In genomic region chr18:50819027-50819726, GRCh38 we compare ENCODE assay signal across 9 cellular contexts. TPM values are rescaled to one million over a fixed set of nuclear protein-coding genes. Genes with fewer than 3 reads are reported as not detected.
DNase-seq lines count a peak whose midpoint lies in the region; ATAC-seq and TF ChIP-seq lines count a peak whose summit lies in the region.
"Had no signal": no experiment of that assay in that cellular context is flagged by ENCODE, and none has a peak within 500 bp of the region (broad histone marks: within the 10 kb centered on the region; RNA-seq: fewer than 3 reads in every experiment).

No MANE protein-coding gene starts in this region.

- DNase-seq in GM12864 (ENCODE audit: low read depth), result no peak
- peak; percentile 70 for DNase-seq in NCI-H748 (lab: John Stamatoyannopoulos, UW; ENCODE audit: unreplicated experiment)
- peak; percentile 39 for DNase-seq in endothelial cell (ENCODE audit: low spot score)
- no peak for DNase-seq in T-helper 9 cell
- DNase-seq in GM19240 (ENCODE audit: insufficient read length, low spot score), result no peak

- H3K27ac ChIP-seq in mucosa of rectum (ENCODE audit: low read depth in 2 of 2, low read length in 2 of 2), result no peak overlapping the region

- peaks cover 7 to 20% of the 10 kb centered on the region in 2 donors for H3K4me1 ChIP-seq in mucosa of rectum (ENCODE audit: control insufficient read depth in 2 of 2, insufficient read depth in 2 of 2, low read length in 2 of 2)

- H3K4me3 Mint-ChIP-seq in endothelial cell (ENCODE audit: unreplicated experiment), result no peak overlapping the region
- H3K4me3 Mint-ChIP-seq: T-cell had no signal

- no peaks in the 10 kb centered on the region for H3K27me3 Mint-ChIP-seq in endothelial cell (ENCODE audit: unreplicated experiment)

- H3K36me3 ChIP-seq in mucosa of rectum (ENCODE audit: control insufficient read depth in 2 of 2, insufficient read depth in 2 of 2, low read length in 2 of 2), result no peaks in the 10 kb centered on the region

- TF ChIP-seq CTCF in GM12864 (IDR thresholded peaks at IDR 0.05; ENCODE audit: low read depth, low read length, missing control alignments) (peak; percentile 16), endothelial cell (IDR thresholded peaks at IDR 0.05; ENCODE audit: unreplicated experiment) (no peak)

- peaks cover 6% of the 10 kb centered on the region for H3K4me1 Mint-ChIP-seq in endothelial cell (ENCODE audit: unreplicated experiment)
- H3K4me1 Mint-ChIP-seq: T-cell had no signal

- H3K36me3 Mint-ChIP-seq in endothelial cell (ENCODE audit: low read depth, unreplicated experiment), result no peaks in the 10 kb centered on the region
- H3K36me3 Mint-ChIP-seq: T-cell had no signal

- H3K9me3 Mint-ChIP-seq in endothelial cell (ENCODE audit: unreplicated experiment), result no peaks in the 10 kb centered on the region
- H3K9me3 Mint-ChIP-seq: T-cell had no signal

- H3K9ac ChIP-seq in mucosa of rectum (ENCODE audit: low read depth in 1 of 2, low read length in 2 of 2), result peak overlapping the region in 1 of 2 donors; percentile 26

- H3K9me3 ChIP-seq in mucosa of rectum (ENCODE audit: control insufficient read depth in 2 of 2, low read length in 2 of 2), result no peaks in the 10 kb centered on the region

- no peak for ATAC-seq in GM21528 (IDR thresholded peaks at IDR 0.05; ENCODE audit: low FRiP score, unreplicated experiment)
- ATAC-seq in HG03045 (IDR thresholded peaks at IDR 0.05; ENCODE audit: unreplicated experiment), result no peak

- H3K4me3 ChIP-seq in GM12864 (ENCODE audit: low read depth, low read length), result peak overlapping the region; percentile 22; the same call in 1 of the 2 replicates
- peak overlapping the region; percentile 74 to 75 for H3K4me3 ChIP-seq in mucosa of rectum (ENCODE audit: low read length in 2 of 2)

- no peak overlapping the region for H3K27ac Mint-ChIP-seq in endothelial cell (ENCODE audit: unreplicated experiment)
- H3K27ac Mint-ChIP-seq: T-cell had no signal

- H3K27me3 ChIP-seq in mucosa of rectum (ENCODE audit: control insufficient read depth in 2 of 2, insufficient read depth in 2 of 2, low read length in 2 of 2), result no peaks in the 10 kb centered on the region

RNA-seq across cellular contexts. Expression of gene MRO, which starts 0.6 kb away (rescaled TPM):
- 0.23 TPM for total RNA-seq in endothelial cell (ENCODE audit: unreplicated experiment)
- total RNA-seq: T-cell had no signal

RNA-seq across cellular contexts. Expression of gene ME2, which starts 59.7 kb away (rescaled TPM):
- total RNA-seq in endothelial cell (ENCODE audit: unreplicated experiment), result 41.9 TPM

Comparison
In these comparisons a context has a peak if more than half of its experiments do, and no peak if none do; other contexts are left out.
1. DNase-seq: peak in NCI-H748 (single experiment) and endothelial cell (single experiment); none in GM12864 (single experiment), T-helper 9 cell (single experiment) and GM19240 (single experiment).